1 cellular context compared by ENCODE assay signal in genomic region chr20:22515264-22515663, GRCh38.
TF ChIP-seq lines count a peak whose summit lies in the region.

No MANE protein-coding gene starts in this region.

TF ChIP-seq in HepG2, 621 proteins besides CTCF, POLR2A, EP300 and RAD21 (continued from another document):
- peak; percentile 83; the same call in 1 of the 2 replicates for TF ChIP-seq ZNF33B (CRISPR knock-in tag; IDR thresholded peaks at IDR 0.05)
- no peak for TF ChIP-seq TOPORS (CRISPR knock-in tag; IDR thresholded peaks at IDR 0.05)
- 0 out of 2 replicates have a peak, but pooled peaks have one; percentile 42 for TF ChIP-seq ZNF547 (CRISPR knock-in tag; IDR thresholded peaks at IDR 0.05)
- TF ChIP-seq ZNF546 (CRISPR knock-in tag; conservative IDR thresholded peaks at IDR 0.05): no peak
- no peak for TF ChIP-seq HNRNPLL (IDR thresholded peaks at IDR 0.05; ENCODE audit: low read depth, low read length, poor library complexity, severe bottlenecking)
- TF ChIP-seq ZNF280B (CRISPR knock-in tag; IDR thresholded peaks at IDR 0.05; ENCODE audit: borderline replicate concordance): peak; percentile 66; the same call in 1 of the 2 replicates
- peak; percentile 46 for TF ChIP-seq ZFY (CRISPR knock-in tag; IDR thresholded peaks at IDR 0.05)
- peak; percentile 16; the same call in 1 of the 2 replicates for TF ChIP-seq ARID4A (CRISPR knock-in tag; IDR thresholded peaks at IDR 0.05; ENCODE audit: borderline replicate concordance)
- TF ChIP-seq ZNF407 (CRISPR knock-in tag; IDR thresholded peaks at IDR 0.05; ENCODE audit: not compliant biosample characterization): peak; percentile 49
- 0 out of 2 replicates have a peak, but pooled peaks have one; percentile 41 for TF ChIP-seq ZNF891 (CRISPR knock-in tag; IDR thresholded peaks at IDR 0.05)
- no peak for TF ChIP-seq JUNB (CRISPR knock-in tag; IDR thresholded peaks at IDR 0.05; ENCODE audit: borderline replicate concordance)
- TF ChIP-seq ARID5B (CRISPR knock-in tag; IDR thresholded peaks at IDR 0.05): no peak
- no peak for TF ChIP-seq TMF1 (CRISPR knock-in tag; IDR thresholded peaks at IDR 0.05; ENCODE audit: low read depth)
- no peak for TF ChIP-seq ZBTB44 (CRISPR knock-in tag; IDR thresholded peaks at IDR 0.05)
